1 cellular context compared by ENCODE assay signal in the genomic region with DNA sequence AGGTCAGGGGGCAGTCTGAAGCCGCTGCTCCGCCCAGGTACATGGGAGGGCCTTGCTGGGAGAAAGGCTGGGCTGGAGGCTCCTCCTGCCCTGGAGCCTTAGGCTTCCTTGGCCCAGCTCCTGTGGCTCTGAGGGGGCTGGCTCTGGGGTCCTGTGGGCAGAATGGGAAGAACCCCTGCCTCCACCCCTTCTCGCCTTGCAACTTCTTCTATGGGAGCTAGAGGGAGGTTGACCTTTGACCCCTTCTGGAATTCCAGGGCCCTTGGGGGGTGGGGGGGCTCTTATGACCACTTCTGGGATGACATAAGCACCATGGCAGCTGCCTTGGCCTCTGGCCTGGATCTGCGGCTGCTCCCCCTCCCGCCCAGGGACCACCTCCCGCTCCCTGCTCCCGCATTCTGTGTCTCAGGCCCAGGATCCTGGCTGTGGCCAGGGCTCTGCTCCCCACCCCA.
TF ChIP-seq lines count a peak whose summit lies in the region.

No MANE protein-coding gene starts in this region.

TF ChIP-seq in HepG2, 621 proteins besides CTCF, POLR2A, EP300 and RAD21 (continues in another document):
- TF ChIP-seq ZNF761 (CRISPR knock-in tag; conservative IDR thresholded peaks at IDR 0.05): no peak
- TF ChIP-seq, protein P1, sequence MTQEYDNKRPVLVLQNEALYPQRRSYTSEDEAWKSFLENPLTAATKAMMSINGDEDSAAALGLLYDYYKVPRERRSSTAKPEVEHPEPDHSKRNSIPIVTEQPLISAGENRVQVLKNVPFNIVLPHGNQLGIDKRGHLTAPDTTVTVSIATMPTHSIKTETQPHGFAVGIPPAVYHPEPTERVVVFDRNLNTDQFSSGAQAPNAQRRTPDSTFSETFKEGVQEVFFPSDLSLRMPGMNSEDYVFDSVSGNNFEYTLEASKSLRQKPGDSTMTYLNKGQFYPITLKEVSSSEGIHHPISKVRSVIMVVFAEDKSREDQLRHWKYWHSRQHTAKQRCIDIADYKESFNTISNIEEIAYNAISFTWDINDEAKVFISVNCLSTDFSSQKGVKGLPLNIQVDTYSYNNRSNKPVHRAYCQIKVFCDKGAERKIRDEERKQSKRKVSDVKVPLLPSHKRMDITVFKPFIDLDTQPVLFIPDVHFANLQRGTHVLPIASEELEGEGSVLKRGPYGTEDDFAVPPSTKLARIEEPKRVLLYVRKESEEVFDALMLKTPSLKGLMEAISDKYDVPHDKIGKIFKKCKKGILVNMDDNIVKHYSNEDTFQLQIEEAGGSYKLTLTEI (CRISPR knock-in tag; conservative IDR thresholded peaks at IDR 0.05): no peak
- no peak for TF ChIP-seq RFXANK (CRISPR knock-in tag; IDR thresholded peaks at IDR 0.05)
- TF ChIP-seq, protein P2, sequence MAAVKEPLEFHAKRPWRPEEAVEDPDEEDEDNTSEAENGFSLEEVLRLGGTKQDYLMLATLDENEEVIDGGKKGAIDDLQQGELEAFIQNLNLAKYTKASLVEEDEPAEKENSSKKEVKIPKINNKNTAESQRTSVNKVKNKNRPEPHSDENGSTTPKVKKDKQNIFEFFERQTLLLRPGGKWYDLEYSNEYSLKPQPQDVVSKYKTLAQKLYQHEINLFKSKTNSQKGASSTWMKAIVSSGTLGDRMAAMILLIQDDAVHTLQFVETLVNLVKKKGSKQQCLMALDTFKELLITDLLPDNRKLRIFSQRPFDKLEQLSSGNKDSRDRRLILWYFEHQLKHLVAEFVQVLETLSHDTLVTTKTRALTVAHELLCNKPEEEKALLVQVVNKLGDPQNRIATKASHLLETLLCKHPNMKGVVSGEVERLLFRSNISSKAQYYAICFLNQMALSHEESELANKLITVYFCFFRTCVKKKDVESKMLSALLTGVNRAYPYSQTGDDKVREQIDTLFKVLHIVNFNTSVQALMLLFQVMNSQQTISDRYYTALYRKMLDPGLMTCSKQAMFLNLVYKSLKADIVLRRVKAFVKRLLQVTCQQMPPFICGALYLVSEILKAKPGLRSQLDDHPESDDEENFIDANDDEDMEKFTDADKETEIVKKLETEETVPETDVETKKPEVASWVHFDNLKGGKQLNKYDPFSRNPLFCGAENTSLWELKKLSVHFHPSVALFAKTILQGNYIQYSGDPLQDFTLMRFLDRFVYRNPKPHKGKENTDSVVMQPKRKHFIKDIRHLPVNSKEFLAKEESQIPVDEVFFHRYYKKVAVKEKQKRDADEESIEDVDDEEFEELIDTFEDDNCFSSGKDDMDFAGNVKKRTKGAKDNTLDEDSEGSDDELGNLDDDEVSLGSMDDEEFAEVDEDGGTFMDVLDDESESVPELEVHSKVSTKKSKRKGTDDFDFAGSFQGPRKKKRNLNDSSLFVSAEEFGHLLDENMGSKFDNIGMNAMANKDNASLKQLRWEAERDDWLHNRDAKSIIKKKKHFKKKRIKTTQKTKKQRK (IDR thresholded peaks at IDR 0.05; ENCODE audit: low read length): no peak
- no peak for TF ChIP-seq ZBTB21 (CRISPR knock-in tag; IDR thresholded peaks at IDR 0.05)
- TF ChIP-seq ZSCAN25 (CRISPR knock-in tag; IDR thresholded peaks at IDR 0.05): no peak
- no peak for TF ChIP-seq ZFX (CRISPR knock-in tag; IDR thresholded peaks at IDR 0.05; ENCODE audit: low read depth)
- TF ChIP-seq SMAD3 (CRISPR knock-in tag; IDR thresholded peaks at IDR 0.05): no peak
- TF ChIP-seq ZKSCAN5 (CRISPR knock-in tag; IDR thresholded peaks at IDR 0.05): no peak
- TF ChIP-seq ZC3H4 (CRISPR knock-in tag; IDR thresholded peaks at IDR 0.05; ENCODE audit: borderline replicate concordance): no peak
- TF ChIP-seq TEAD3 (CRISPR knock-in tag; optimal IDR thresholded peaks at IDR 0.05; ENCODE audit: borderline replicate concordance): peak; percentile 25
- no peak for TF ChIP-seq ZNF552 (CRISPR knock-in tag; IDR thresholded peaks at IDR 0.05; ENCODE audit: borderline replicate concordance)
- TF ChIP-seq, protein P3, sequence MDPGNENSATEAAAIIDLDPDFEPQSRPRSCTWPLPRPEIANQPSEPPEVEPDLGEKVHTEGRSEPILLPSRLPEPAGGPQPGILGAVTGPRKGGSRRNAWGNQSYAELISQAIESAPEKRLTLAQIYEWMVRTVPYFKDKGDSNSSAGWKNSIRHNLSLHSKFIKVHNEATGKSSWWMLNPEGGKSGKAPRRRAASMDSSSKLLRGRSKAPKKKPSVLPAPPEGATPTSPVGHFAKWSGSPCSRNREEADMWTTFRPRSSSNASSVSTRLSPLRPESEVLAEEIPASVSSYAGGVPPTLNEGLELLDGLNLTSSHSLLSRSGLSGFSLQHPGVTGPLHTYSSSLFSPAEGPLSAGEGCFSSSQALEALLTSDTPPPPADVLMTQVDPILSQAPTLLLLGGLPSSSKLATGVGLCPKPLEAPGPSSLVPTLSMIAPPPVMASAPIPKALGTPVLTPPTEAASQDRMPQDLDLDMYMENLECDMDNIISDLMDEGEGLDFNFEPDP (CRISPR knock-in tag; conservative IDR thresholded peaks at IDR 0.05): no peak
- TF ChIP-seq, protein P4, sequence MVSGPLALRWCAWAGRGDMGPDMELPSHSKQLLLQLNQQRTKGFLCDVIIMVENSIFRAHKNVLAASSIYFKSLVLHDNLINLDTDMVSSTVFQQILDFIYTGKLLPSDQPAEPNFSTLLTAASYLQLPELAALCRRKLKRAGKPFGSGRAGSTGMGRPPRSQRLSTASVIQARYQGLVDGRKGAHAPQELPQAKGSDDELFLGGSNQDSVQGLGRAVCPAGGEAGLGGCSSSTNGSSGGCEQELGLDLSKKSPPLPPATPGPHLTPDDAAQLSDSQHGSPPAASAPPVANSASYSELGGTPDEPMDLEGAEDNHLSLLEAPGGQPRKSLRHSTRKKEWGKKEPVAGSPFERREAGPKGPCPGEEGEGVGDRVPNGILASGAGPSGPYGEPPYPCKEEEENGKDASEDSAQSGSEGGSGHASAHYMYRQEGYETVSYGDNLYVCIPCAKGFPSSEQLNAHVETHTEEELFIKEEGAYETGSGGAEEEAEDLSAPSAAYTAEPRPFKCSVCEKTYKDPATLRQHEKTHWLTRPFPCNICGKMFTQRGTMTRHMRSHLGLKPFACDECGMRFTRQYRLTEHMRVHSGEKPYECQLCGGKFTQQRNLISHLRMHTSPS (CRISPR knock-in tag; IDR thresholded peaks at IDR 0.05; ENCODE audit: low read depth): no peak
- peak; percentile 53; the same call in 1 of the 2 replicates for TF ChIP-seq NR2C2 (CRISPR knock-in tag; IDR thresholded peaks at IDR 0.05; ENCODE audit: borderline replicate concordance)
- no peak for TF ChIP-seq ZNF235 (CRISPR knock-in tag; IDR thresholded peaks at IDR 0.05; ENCODE audit: borderline replicate concordance)
- TF ChIP-seq, protein P5, sequence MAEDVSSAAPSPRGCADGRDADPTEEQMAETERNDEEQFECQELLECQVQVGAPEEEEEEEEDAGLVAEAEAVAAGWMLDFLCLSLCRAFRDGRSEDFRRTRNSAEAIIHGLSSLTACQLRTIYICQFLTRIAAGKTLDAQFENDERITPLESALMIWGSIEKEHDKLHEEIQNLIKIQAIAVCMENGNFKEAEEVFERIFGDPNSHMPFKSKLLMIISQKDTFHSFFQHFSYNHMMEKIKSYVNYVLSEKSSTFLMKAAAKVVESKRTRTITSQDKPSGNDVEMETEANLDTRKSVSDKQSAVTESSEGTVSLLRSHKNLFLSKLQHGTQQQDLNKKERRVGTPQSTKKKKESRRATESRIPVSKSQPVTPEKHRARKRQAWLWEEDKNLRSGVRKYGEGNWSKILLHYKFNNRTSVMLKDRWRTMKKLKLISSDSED (CRISPR knock-in tag; IDR thresholded peaks at IDR 0.05): no peak
- peak; percentile 80 for TF ChIP-seq NR2F6 (IDR thresholded peaks at IDR 0.05)
- peak; percentile 34; the same call in 1 of the 2 replicates for TF ChIP-seq NR2F6 (CRISPR knock-in tag; IDR thresholded peaks at IDR 0.05)
- TF ChIP-seq NR2F1 (CRISPR knock-in tag; IDR thresholded peaks at IDR 0.05): peak in 1 of 2 experiments; percentile 49; a peak in 2 of 4 replicates
- no peak for TF ChIP-seq KAT2B (IDR thresholded peaks at IDR 0.05; ENCODE audit: borderline replicate concordance, low read depth, low read length)
- no peak for TF ChIP-seq TBX3 (IDR thresholded peaks at IDR 0.05; ENCODE audit: borderline replicate concordance)
- TF ChIP-seq NCOA5 (CRISPR knock-in tag; IDR thresholded peaks at IDR 0.05): no peak
- TF ChIP-seq, protein P6, sequence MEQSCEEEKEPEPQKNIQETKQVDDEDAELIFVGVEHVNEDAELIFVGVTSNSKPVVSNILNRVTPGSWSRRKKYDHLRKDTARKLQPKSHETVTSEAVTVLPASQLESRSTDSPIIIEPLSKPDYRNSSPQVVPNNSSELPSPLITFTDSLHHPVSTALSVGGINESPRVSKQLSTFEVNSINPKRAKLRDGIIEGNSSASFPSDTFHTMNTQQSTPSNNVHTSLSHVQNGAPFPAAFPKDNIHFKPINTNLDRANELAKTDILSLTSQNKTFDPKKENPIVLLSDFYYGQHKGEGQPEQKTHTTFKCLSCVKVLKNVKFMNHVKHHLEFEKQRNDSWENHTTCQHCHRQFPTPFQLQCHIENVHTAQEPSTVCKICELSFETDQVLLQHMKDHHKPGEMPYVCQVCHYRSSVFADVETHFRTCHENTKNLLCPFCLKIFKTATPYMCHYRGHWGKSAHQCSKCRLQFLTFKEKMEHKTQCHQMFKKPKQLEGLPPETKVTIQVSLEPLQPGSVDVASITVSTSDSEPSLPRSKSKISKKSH (CRISPR knock-in tag; IDR thresholded peaks at IDR 0.05; ENCODE audit: borderline replicate concordance): no peak
- no peak for TF ChIP-seq MEIS2 (CRISPR knock-in tag; IDR thresholded peaks at IDR 0.05)
- TF ChIP-seq SPEN (CRISPR knock-in tag; IDR thresholded peaks at IDR 0.05; ENCODE audit: low read depth): no peak
- TF ChIP-seq MXD4 (CRISPR knock-in tag; IDR thresholded peaks at IDR 0.05): no peak
- no peak for TF ChIP-seq PRMT3 (CRISPR knock-in tag; IDR thresholded peaks at IDR 0.05; ENCODE audit: borderline replicate concordance, low read depth)
- no peak for TF ChIP-seq SP1 (IDR thresholded peaks at IDR 0.05)
- TF ChIP-seq SP1 (CRISPR knock-in tag; IDR thresholded peaks at IDR 0.05): no peak
- no peak for TF ChIP-seq ZNF136 (CRISPR knock-in tag; IDR thresholded peaks at IDR 0.05; ENCODE audit: low read depth)
- TF ChIP-seq U2AF2 (IDR thresholded peaks at IDR 0.05; ENCODE audit: low read depth, low read length): no peak
- no peak for TF ChIP-seq ZNF569 (CRISPR knock-in tag; IDR thresholded peaks at IDR 0.05; ENCODE audit: borderline replicate concordance)
- no peak for TF ChIP-seq ZNF468 (CRISPR knock-in tag; IDR thresholded peaks at IDR 0.05)
- TF ChIP-seq, protein P7, sequence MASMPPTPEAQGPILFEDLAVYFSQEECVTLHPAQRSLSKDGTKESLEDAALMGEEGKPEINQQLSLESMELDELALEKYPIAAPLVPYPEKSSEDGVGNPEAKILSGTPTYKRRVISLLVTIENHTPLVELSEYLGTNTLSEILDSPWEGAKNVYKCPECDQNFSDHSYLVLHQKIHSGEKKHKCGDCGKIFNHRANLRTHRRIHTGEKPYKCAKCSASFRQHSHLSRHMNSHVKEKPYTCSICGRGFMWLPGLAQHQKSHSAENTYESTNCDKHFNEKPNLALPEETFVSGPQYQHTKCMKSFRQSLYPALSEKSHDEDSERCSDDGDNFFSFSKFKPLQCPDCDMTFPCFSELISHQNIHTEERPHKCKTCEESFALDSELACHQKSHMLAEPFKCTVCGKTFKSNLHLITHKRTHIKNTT (CRISPR knock-in tag; IDR thresholded peaks at IDR 0.05): no peak
- no peak for TF ChIP-seq FOXK2 (IDR thresholded peaks at IDR 0.05)
- no peak for TF ChIP-seq PLRG1 (conservative IDR thresholded peaks at IDR 0.05)
- TF ChIP-seq, protein P8, sequence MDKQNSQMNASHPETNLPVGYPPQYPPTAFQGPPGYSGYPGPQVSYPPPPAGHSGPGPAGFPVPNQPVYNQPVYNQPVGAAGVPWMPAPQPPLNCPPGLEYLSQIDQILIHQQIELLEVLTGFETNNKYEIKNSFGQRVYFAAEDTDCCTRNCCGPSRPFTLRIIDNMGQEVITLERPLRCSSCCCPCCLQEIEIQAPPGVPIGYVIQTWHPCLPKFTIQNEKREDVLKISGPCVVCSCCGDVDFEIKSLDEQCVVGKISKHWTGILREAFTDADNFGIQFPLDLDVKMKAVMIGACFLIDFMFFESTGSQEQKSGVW (CRISPR knock-in tag; IDR thresholded peaks at IDR 0.05; ENCODE audit: borderline replicate concordance): no peak
- peak; percentile 60 for TF ChIP-seq RBM22 (optimal IDR thresholded peaks at IDR 0.05; ENCODE audit: low read length)
- TF ChIP-seq, protein P9, sequence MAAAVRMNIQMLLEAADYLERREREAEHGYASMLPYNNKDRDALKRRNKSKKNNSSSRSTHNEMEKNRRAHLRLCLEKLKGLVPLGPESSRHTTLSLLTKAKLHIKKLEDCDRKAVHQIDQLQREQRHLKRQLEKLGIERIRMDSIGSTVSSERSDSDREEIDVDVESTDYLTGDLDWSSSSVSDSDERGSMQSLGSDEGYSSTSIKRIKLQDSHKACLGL (CRISPR knock-in tag; IDR thresholded peaks at IDR 0.05): no peak
- TF ChIP-seq, protein P10, sequence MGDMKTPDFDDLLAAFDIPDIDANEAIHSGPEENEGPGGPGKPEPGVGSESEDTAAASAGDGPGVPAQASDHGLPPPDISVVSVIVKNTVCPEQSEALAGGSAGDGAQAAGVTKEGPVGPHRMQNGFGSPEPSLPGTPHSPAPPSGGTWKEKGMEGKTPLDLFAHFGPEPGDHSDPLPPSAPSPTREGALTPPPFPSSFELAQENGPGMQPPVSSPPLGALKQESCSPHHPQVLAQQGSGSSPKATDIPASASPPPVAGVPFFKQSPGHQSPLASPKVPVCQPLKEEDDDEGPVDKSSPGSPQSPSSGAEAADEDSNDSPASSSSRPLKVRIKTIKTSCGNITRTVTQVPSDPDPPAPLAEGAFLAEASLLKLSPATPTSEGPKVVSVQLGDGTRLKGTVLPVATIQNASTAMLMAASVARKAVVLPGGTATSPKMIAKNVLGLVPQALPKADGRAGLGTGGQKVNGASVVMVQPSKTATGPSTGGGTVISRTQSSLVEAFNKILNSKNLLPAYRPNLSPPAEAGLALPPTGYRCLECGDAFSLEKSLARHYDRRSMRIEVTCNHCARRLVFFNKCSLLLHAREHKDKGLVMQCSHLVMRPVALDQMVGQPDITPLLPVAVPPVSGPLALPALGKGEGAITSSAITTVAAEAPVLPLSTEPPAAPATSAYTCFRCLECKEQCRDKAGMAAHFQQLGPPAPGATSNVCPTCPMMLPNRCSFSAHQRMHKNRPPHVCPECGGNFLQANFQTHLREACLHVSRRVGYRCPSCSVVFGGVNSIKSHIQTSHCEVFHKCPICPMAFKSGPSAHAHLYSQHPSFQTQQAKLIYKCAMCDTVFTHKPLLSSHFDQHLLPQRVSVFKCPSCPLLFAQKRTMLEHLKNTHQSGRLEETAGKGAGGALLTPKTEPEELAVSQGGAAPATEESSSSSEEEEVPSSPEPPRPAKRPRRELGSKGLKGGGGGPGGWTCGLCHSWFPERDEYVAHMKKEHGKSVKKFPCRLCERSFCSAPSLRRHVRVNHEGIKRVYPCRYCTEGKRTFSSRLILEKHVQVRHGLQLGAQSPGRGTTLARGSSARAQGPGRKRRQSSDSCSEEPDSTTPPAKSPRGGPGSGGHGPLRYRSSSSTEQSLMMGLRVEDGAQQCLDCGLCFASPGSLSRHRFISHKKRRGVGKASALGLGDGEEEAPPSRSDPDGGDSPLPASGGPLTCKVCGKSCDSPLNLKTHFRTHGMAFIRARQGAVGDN (CRISPR knock-in tag; IDR thresholded peaks at IDR 0.05): peak; percentile 49
